Comparison of ENCODE assay signal across 23 cellular contexts in the genomic region with DNA sequence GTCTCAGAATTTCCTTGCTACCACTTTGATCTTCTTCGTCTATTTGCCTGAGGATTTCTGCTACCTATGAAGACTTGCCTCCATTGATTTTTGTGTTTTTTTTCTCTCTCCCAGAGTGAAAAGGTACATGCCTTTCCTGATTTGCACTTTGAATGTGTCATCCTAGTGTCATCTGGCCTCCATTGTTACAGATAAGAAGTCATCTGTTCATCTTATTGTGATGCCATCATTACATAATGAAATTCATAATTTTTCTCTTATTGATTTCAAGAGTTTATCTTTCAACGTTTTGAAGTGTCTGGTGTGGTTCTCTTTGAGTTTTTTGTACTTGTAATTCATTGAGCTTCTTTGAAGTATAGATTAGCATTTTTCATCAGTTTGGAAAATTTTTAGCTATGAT.
"Had no signal": no experiment of that assay in that cellular context is flagged by ENCODE, and none has a peak within 500 bp of the region (broad histone marks: within the 10 kb centered on the region; RNA-seq: fewer than 3 reads in every experiment).

No MANE protein-coding gene starts in this region.

- H3K36me3 Mint-ChIP-seq: T-cell had no signal

- ATAC-seq: T-cell had no signal

- H3K9ac ChIP-seq: SK-N-SH had no signal

- H3K4me1 Mint-ChIP-seq: T-cell had no signal

- H3K4me3 Mint-ChIP-seq: T-cell had no signal

- H3K27me3 Mint-ChIP-seq: T-cell had no signal

- H3K9me3 ChIP-seq: SK-N-SH had no signal

- H3K4me3 ChIP-seq: MG63 had no signal

- FAIRE-seq: RCC 7860 had no signal

- H3K36me3 ChIP-seq: MG63 had no signal

- H3K4me2 ChIP-seq: SK-N-SH had no signal

- H3K27me3 ChIP-seq: MG63 had no signal

- H3K27ac Mint-ChIP-seq: T-cell had no signal

- DNase-seq: IMR-90, Karpas-422, KG1, MG63, NCI-H1092, NCI-H1105 treated with DMSO at 0.1 percent for 48 hours, NCI-H1417 treated with DMSO at 0.1 percent for 48 hours, NCI-H146, NCI-H1694 treated with DMSO at 0.1 percent for 48 hours, NCI-H1930, NCI-H2081, NCI-H2227 treated with DMSO at 0.1 percent for 48 hours, NCI-H446, NCI-H510A, NCI-H524 treated with DMSO at 0.1 percent for 48 hours, NCI-H69, NCI-H774, RPMI8226, SHP77, SK-N-SH, SW 1271, T-cell had no signal
